Comparison of ENCODE assay signal across 9 cellular contexts in genomic region chr2:211035548-211036185, GRCh38.
DNase-seq lines count a peak whose midpoint lies in the region; ATAC-seq and TF ChIP-seq lines count a peak whose summit lies in the region.
"Had no signal": no experiment of that assay in that cellular context is flagged by ENCODE, and none has a peak within 500 bp of the region (broad histone marks: within the 10 kb centered on the region; RNA-seq: fewer than 3 reads in every experiment).

No MANE protein-coding gene starts in this region.

- H3K4me3 Mint-ChIP-seq in WTC11 = no peak overlapping the region
- H3K4me3 Mint-ChIP-seq: activated naive CD4-positive, alpha-beta T cell treated with anti-CD3 and anti-CD28 coated beads, Interleukin-2, amount 50 U/mL, for 24 hours had no signal

- ATAC-seq in heart left ventricle (no peak), Right ventricle myocardium inferior (no peak), HG03520 (IDR thresholded peaks at IDR 0.05; ENCODE audit: unreplicated experiment) (peak; percentile 63), WTC11 (peak; percentile 52)

- no peaks in the 10 kb centered on the region for H3K36me3 Mint-ChIP-seq in WTC11
- H3K36me3 Mint-ChIP-seq: activated naive CD4-positive, alpha-beta T cell treated with anti-CD3 and anti-CD28 coated beads, Interleukin-2, amount 50 U/mL, for 24 hours had no signal

- H3K27ac ChIP-seq in heart left ventricle = no peak overlapping the region
- H3K27ac ChIP-seq in esophagus squamous epithelium = no peak overlapping the region

- 54 to 66% (median 57%) methylated on average over 4 of the region's 4 CpGs for whole genome bisulfite sequencing in heart left ventricle, 4 donors
- WGBS in esophagus squamous epithelium, 2 donors = 47 to 49% methylated on average over 4 of the region's 4 CpGs

- H3K36me3 ChIP-seq in heart left ventricle = no peaks in the 10 kb centered on the region
- H3K36me3 ChIP-seq in esophagus squamous epithelium = no peaks in the 10 kb centered on the region

- CTCF ChIA-PET in WTC11 (lab: Charles Lee) = interaction anchor here (0.5 to 1.5 kb wide), 13 partner anchors 9 to 417 kb away, joined by 3 to 10 read pairs (median 4); no protein-coding TSS in a partner anchor

- H3K9me3 Mint-ChIP-seq in WTC11 = 0 out of 2 replicates have a peak, but pooled peaks cover 5% of the 10 kb centered on the region
- H3K9me3 Mint-ChIP-seq: activated naive CD4-positive, alpha-beta T cell treated with anti-CD3 and anti-CD28 coated beads, Interleukin-2, amount 50 U/mL, for 24 hours had no signal

- no peaks in the 10 kb centered on the region for H3K27me3 Mint-ChIP-seq in WTC11 (ENCODE audit: low read depth)
- H3K27me3 Mint-ChIP-seq: activated naive CD4-positive, alpha-beta T cell treated with anti-CD3 and anti-CD28 coated beads, Interleukin-2, amount 50 U/mL, for 24 hours had no signal

- DNase-seq in heart left ventricle = no peak
- DNase-seq in Right ventricle myocardium inferior (ENCODE audit: missing footprints) = no peak
- DNase-seq in WTC11 (ENCODE audit: low spot score) = no peak
- peak; percentile 82 for DNase-seq in medulla oblongata (ENCODE audit: extremely low spot score)
- no peak for DNase-seq in SKM-1 treated with dmso at 0.1 percent for 144 hours (lab: John Stamatoyannopoulos, UW; ENCODE audit: unreplicated experiment)
- no peak for DNase-seq in NCI-H446 treated with DMSO at 0.1 percent for 48 hours (lab: John Stamatoyannopoulos, UW)
- no peak for DNase-seq in esophagus squamous epithelium (lab: John Stamatoyannopoulos, UW)

- H3K4me1 ChIP-seq in heart left ventricle = no peaks in the 10 kb centered on the region
- H3K4me1 ChIP-seq in esophagus squamous epithelium = no peaks in the 10 kb centered on the region

- POLR2A ChIA-PET in WTC11 (lab: Charles Lee) = no interaction called here

- H3K4me3 ChIP-seq in heart left ventricle = no peak overlapping the region
- H3K4me3 ChIP-seq in esophagus squamous epithelium = no peak overlapping the region

- TF ChIP-seq POLR2A in heart left ventricle (IDR thresholded peaks at IDR 0.05) (no peak), esophagus squamous epithelium (IDR thresholded peaks at IDR 0.05) (no peak)

- peak overlapping the region; percentile 82 for H3K27ac Mint-ChIP-seq in WTC11
- H3K27ac Mint-ChIP-seq: activated naive CD4-positive, alpha-beta T cell treated with anti-CD3 and anti-CD28 coated beads, Interleukin-2, amount 50 U/mL, for 24 hours had no signal

- peaks cover 3% of the 10 kb centered on the region for H3K4me1 Mint-ChIP-seq in WTC11
- H3K4me1 Mint-ChIP-seq: activated naive CD4-positive, alpha-beta T cell treated with anti-CD3 and anti-CD28 coated beads, Interleukin-2, amount 50 U/mL, for 24 hours had no signal

- TF ChIP-seq CTCF in heart left ventricle (IDR thresholded peaks at IDR 0.05) (peak; percentile 26 to 67 (median 38)), WTC11 (IDR thresholded peaks at IDR 0.05) (no peak; the same call in 1 of the 2 replicates), esophagus squamous epithelium (IDR thresholded peaks at IDR 0.05) (peak in 3 of 6 experiments; percentile 24 to 37 (median 24))

- H3K27me3 ChIP-seq in heart left ventricle (no peaks in the 10 kb centered on the region), esophagus squamous epithelium (no peaks in the 10 kb centered on the region)

- intact Hi-C loops in heart left ventricle (cut with DNase I) (loop anchor here in 7 of 10 donors (2.0 to 10.0 kb wide), 7 partner anchors 251 to 418 kb away; no protein-coding TSS in a partner anchor), Right ventricle myocardium inferior (cut with DNase I) (loop anchor here (5.0 kb wide), 1 partner anchor 373 kb away; no protein-coding TSS in a partner anchor), esophagus squamous epithelium (cut with DNase I) (no loop called here)

- H3K9me3 ChIP-seq in heart left ventricle (no peaks in the 10 kb centered on the region), esophagus squamous epithelium (no peaks in the 10 kb centered on the region)

TF ChIP-seq in WTC11, 78 proteins besides CTCF, POLR2A, EP300 and RAD21:
- no peak for TF ChIP-seq JUN (CRISPR knock-in tag; IDR thresholded peaks at IDR 0.05)
- TF ChIP-seq, protein P1, sequence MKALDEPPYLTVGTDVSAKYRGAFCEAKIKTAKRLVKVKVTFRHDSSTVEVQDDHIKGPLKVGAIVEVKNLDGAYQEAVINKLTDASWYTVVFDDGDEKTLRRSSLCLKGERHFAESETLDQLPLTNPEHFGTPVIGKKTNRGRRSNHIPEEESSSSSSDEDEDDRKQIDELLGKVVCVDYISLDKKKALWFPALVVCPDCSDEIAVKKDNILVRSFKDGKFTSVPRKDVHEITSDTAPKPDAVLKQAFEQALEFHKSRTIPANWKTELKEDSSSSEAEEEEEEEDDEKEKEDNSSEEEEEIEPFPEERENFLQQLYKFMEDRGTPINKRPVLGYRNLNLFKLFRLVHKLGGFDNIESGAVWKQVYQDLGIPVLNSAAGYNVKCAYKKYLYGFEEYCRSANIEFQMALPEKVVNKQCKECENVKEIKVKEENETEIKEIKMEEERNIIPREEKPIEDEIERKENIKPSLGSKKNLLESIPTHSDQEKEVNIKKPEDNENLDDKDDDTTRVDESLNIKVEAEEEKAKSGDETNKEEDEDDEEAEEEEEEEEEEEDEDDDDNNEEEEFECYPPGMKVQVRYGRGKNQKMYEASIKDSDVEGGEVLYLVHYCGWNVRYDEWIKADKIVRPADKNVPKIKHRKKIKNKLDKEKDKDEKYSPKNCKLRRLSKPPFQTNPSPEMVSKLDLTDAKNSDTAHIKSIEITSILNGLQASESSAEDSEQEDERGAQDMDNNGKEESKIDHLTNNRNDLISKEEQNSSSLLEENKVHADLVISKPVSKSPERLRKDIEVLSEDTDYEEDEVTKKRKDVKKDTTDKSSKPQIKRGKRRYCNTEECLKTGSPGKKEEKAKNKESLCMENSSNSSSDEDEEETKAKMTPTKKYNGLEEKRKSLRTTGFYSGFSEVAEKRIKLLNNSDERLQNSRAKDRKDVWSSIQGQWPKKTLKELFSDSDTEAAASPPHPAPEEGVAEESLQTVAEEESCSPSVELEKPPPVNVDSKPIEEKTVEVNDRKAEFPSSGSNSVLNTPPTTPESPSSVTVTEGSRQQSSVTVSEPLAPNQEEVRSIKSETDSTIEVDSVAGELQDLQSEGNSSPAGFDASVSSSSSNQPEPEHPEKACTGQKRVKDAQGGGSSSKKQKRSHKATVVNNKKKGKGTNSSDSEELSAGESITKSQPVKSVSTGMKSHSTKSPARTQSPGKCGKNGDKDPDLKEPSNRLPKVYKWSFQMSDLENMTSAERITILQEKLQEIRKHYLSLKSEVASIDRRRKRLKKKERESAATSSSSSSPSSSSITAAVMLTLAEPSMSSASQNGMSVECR (CRISPR knock-in tag; IDR thresholded peaks at IDR 0.05; ENCODE audit: borderline replicate concordance) = no peak
- TF ChIP-seq GRHL2 (CRISPR knock-in tag; IDR thresholded peaks at IDR 0.05; ENCODE audit: insufficient replicate concordance, severe bottlenecking) = no peak

Comparison
In these comparisons a context has a peak if more than half of its experiments do, and no peak if none do; other contexts are left out.
1. ATAC-seq: peak in HG03520 (single experiment) and WTC11 (single experiment); none in heart left ventricle (0 of 4) and Right ventricle myocardium inferior (single experiment).